Comparison of ENCODE assay signal across 17 cellular contexts in genomic region chr4:180993179-180993841, GRCh38.
DNase-seq lines count a peak whose midpoint lies in the region; ATAC-seq and TF ChIP-seq lines count a peak whose summit lies in the region.
"Had no signal": no experiment of that assay in that cellular context is flagged by ENCODE, and none has a peak within 500 bp of the region (broad histone marks: within the 10 kb centered on the region; RNA-seq: fewer than 3 reads in every experiment).

No MANE protein-coding gene starts in this region.

- intact Hi-C loops in body of pancreas (cut with DNase I) (no loop called here), PC-3 (cut with micrococcal nuclease) (no loop called here)

- no peak overlapping the region for H3K27ac ChIP-seq in body of pancreas
- no peak overlapping the region for H3K27ac ChIP-seq in PC-3 (ENCODE audit: low read length)

- H3K4me1 ChIP-seq in body of pancreas = no peaks in the 10 kb centered on the region
- H3K4me1 ChIP-seq in PC-3 (ENCODE audit: insufficient read depth, low read length) = no peaks in the 10 kb centered on the region

- no peak overlapping the region for H3K4me3 ChIP-seq in H7 (ENCODE audit: insufficient read depth, low read depth, low read length)
- H3K4me3 ChIP-seq in body of pancreas = no peak overlapping the region
- no peak overlapping the region for H3K4me3 ChIP-seq in PC-3 (ENCODE audit: low read length)

- CTCF ChIA-PET in PC-3 (lab: Charles Lee) = no interaction called here

- ATAC-seq in body of pancreas (no peak), GM18870 (IDR thresholded peaks at IDR 0.05; ENCODE audit: unreplicated experiment) (no peak), PC-3 (no peak)

- H3F3A ChIP-seq in PC-3 (ENCODE audit: low read length, unreplicated experiment) = no peaks in the 10 kb centered on the region

- no peaks in the 10 kb centered on the region for H3K9me2 ChIP-seq in PC-3 (replicated peaks; ENCODE audit: low read length)

- H3K79me2 ChIP-seq in PC-3 (ENCODE audit: low read length) = no peaks in the 10 kb centered on the region

- TF ChIP-seq CTCF in body of pancreas (IDR thresholded peaks at IDR 0.05) = no peak
- TF ChIP-seq CTCF in PC-3 (conservative IDR thresholded peaks at IDR 0.05; ENCODE audit: low read depth, low read length) = no peak

- H3K27me3 ChIP-seq in H7 (ENCODE audit: control insufficient read depth, insufficient read depth, low read length) (no peaks in the 10 kb centered on the region), body of pancreas (no peaks in the 10 kb centered on the region), PC-3 (ENCODE audit: low read length) (peaks cover 3% of the 10 kb centered on the region; the same call in 1 of the 2 replicates)
- H3K27me3 ChIP-seq: BE2C had no signal

- H3K9me3 ChIP-seq in body of pancreas (no peaks in the 10 kb centered on the region), PC-3 (ENCODE audit: low read length) (no peaks in the 10 kb centered on the region)
- H3K9me3 ChIP-seq: BE2C had no signal

- POLR2A ChIA-PET in PC-3 (lab: Charles Lee; ENCODE audit: unreplicated experiment) = interaction anchor here (0.6 kb wide), 1 partner anchor 530 kb away, joined by 4 read pairs; no protein-coding TSS in a partner anchor

- no peaks in the 10 kb centered on the region for H3K36me3 ChIP-seq in H7 (replicated peaks; ENCODE audit: control insufficient read depth, insufficient read depth, low read length)
- no peaks in the 10 kb centered on the region for H3K36me3 ChIP-seq in body of pancreas (replicated peaks in 1 of 2; ENCODE audit: insufficient read depth in 1 of 2, low read depth in 2 of 2)
- no peaks in the 10 kb centered on the region for H3K36me3 ChIP-seq in PC-3 (ENCODE audit: low read depth, low read length)
- H3K36me3 ChIP-seq: BE2C had no signal

- TF ChIP-seq POLR2A in body of pancreas (IDR thresholded peaks at IDR 0.05) = no peak

- no peaks in the 10 kb centered on the region for H4K20me1 ChIP-seq in PC-3 (ENCODE audit: low read length)

- WGBS in body of pancreas, 2 donors = 18 to 21% methylated on average over 1 of the region's 1 CpG

- no peak overlapping the region for H2AFZ ChIP-seq in PC-3 (ENCODE audit: low read length)

- in situ Hi-C loops in SK-MEL-5 (cut with HindIII; ENCODE audit: low pct_unique_long_range_greater_than_20kb, low sequenced_read_pairs) = no loop called here

- no TSS peak for BruUV-seq in PC-3 (replicated peaks; lab: Mats Ljungman, UMichigan)

- no peak overlapping the region for H3K9ac ChIP-seq in PC-3 (ENCODE audit: low read length)

- no peak overlapping the region for H3K4me2 ChIP-seq in PC-3 (ENCODE audit: low read length)

- DNase-seq in H7 (peak; percentile 17), NCI-H69 (lab: John Stamatoyannopoulos, UW) (peak; percentile 5), SK-MEL-5 (ENCODE audit: low read depth, low spot score) (peak; percentile 11), iPS-NIHi7 (ENCODE audit: extremely low spot score) (peak; percentile 12), body of pancreas (no peak), PC-3 (no peak)
- DNase-seq: BE2C, DMS79, H9, MV-4-11, NCI-H187, NCI-H2107, NCI-H2227 treated with DMSO at 0.1 percent for 48 hours, NCI-H510A, NCI-H748 treated with DMSO at 0.1 percent for 48 hours, T1000 had no signal

Comparison
In these comparisons a context has a peak if more than half of its experiments do, and no peak if none do; other contexts are left out.
1. DNase-seq: peak in H7 (single experiment), NCI-H69 (single experiment), SK-MEL-5 (single experiment) and iPS-NIHi7 (single experiment); none in body of pancreas (0 of 4) and PC-3 (single experiment).